In the genomic region with DNA sequence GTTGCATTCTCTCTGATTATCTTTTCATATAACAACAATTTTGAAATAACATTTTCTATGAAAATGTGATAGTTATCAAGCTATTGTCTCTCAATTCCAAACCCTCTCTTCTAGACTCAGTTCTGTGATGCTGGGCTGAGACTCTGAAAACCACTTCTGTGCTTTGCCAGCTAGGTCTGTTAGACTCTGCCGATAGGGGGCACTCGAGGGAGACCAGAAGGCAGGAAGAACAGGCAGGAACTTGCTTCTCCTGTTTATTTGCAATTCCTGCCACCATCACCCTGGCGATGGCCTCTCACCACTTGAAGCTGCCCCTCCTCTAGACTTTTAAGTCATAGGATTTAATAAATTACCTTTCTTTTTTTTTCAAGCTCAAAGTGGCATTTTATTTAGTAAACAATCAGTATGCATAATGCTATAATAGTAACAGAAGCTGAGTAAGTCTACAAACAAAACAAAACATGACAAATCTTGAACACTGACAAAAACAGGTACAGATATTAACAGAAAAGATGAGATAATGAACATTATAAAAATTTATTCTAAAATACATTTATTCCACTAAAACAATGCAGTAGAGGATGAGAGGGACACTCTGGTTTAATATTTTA, we compare ENCODE assay signal across 8 cellular contexts. TPM values are rescaled to one million over a fixed set of nuclear protein-coding genes. Genes with fewer than 3 reads are reported as not detected.
DNase-seq lines count a peak whose midpoint lies in the region; ATAC-seq and TF ChIP-seq lines count a peak whose summit lies in the region.

No MANE protein-coding gene starts in this region.

- H3F3A ChIP-seq in neural progenitor cell (ENCODE audit: low read depth), result no peaks in the 10 kb centered on the region

- H3K4me3 ChIP-seq in neural progenitor cell (no peak overlapping the region), testis (no peak overlapping the region)

- peaks cover 36% of the 10 kb centered on the region for H3K4me1 Mint-ChIP-seq in neural progenitor cell

- H3K4me2 ChIP-seq in neural progenitor cell, result no peak overlapping the region

- DNase-seq in CD1c-positive myeloid dendritic cell (ENCODE audit: extremely low spot score), result peak; percentile 60
- DNase-seq in NOMO-1 treated with dmso at 0.1 percent for 144 hours (lab: John Stamatoyannopoulos, UW; ENCODE audit: unreplicated experiment), result peak; percentile 5
- peak; percentile 21 for DNase-seq in activated CD8-positive, alpha-beta memory T cell treated with anti-CD3 and anti-CD28 coated beads, Interleukin-2, amount 50 U/mL, for 24 hours (ENCODE audit: extremely low read depth)
- peak; percentile 88 for DNase-seq in neural progenitor cell (ENCODE audit: low spot score)
- DNase-seq in testis, result peak; percentile 90

- peaks cover 3% of the 10 kb centered on the region for H3K27me3 Mint-ChIP-seq in neural progenitor cell (ENCODE audit: insufficient read depth, low read depth)

- H3K27me3 ChIP-seq in neural progenitor cell (no peaks in the 10 kb centered on the region), testis (no peaks in the 10 kb centered on the region)

- H3K36me3 Mint-ChIP-seq in neural progenitor cell, result no peaks in the 10 kb centered on the region

- intact Hi-C loops in testis (cut with DNase I; ENCODE audit: low total_unique reads), result no loop called here

- TF ChIP-seq POLR2A in testis (IDR thresholded peaks at IDR 0.05), result no peak

- TF ChIP-seq CTCF in neural progenitor cell (IDR thresholded peaks at IDR 0.05) (peak; percentile 91), testis (IDR thresholded peaks at IDR 0.05) (peak; percentile 35 to 66 (median 49))

- H3K27ac Mint-ChIP-seq in neural progenitor cell, result no peak overlapping the region

- 37% methylated on average over 3 of the region's 3 CpGs for WGBS in testis, 2 donors

- no peaks in the 10 kb centered on the region for H4K20me1 ChIP-seq in neural progenitor cell (ENCODE audit: low read depth)

- no peaks in the 10 kb centered on the region for H3K9me3 Mint-ChIP-seq in neural progenitor cell

- ATAC-seq in GM19025 (IDR thresholded peaks at IDR 0.05; ENCODE audit: low read depth, unreplicated experiment) (peak; percentile 64), HG03521 (IDR thresholded peaks at IDR 0.05; ENCODE audit: unreplicated experiment) (peak; percentile 67), esophagus mucosa (peak; percentile 77)

- H3K79me2 ChIP-seq in neural progenitor cell (ENCODE audit: low read depth), result no peaks in the 10 kb centered on the region

- no peak overlapping the region for H2AFZ ChIP-seq in neural progenitor cell (replicated peaks)

- H3K9ac ChIP-seq in neural progenitor cell, result no peak overlapping the region

- H3K27ac ChIP-seq in neural progenitor cell (no peak overlapping the region), testis (no peak overlapping the region)

- H3K9me3 ChIP-seq in neural progenitor cell (ENCODE audit: low read depth), result no peaks in the 10 kb centered on the region
- H3K9me3 ChIP-seq in testis, result no peaks in the 10 kb centered on the region

- H3K4me1 ChIP-seq in neural progenitor cell (peaks cover 5% of the 10 kb centered on the region), testis (peaks cover 20% of the 10 kb centered on the region)

- H3K36me3 ChIP-seq in neural progenitor cell, result no peaks in the 10 kb centered on the region
- no peaks in the 10 kb centered on the region for H3K36me3 ChIP-seq in testis (ENCODE audit: low read depth, missing control alignments)

- no peak overlapping the region for H3K4me3 Mint-ChIP-seq in neural progenitor cell

RNA-seq across cellular contexts. Expression of gene RASL11B, which starts 49.7 kb away (rescaled TPM):
- total RNA-seq in esophagus mucosa (1.0 TPM), neural progenitor cell (ENCODE audit: low replicate concordance) (6.8 and 10.1 TPM in 2 replicates), testis (10 to 100 TPM; 16.7 to 25.5 TPM)
- polyA plus RNA-seq in testis (ENCODE audit: insufficient read depth, low read depth, low replicate concordance), result 15.3 TPM

Comparison
In these comparisons a context has a peak if more than half of its experiments do, and no peak if none do; other contexts are left out.
1. DNase-seq: peak in every context shown above with its lines; median percentile 90 in testis; 88 in neural progenitor cell; 60 in CD1c-positive myeloid dendritic cell; 21 in activated CD8-positive, alpha-beta memory T cell treated with anti-CD3 and anti-CD28 coated beads, Interleukin-2, amount 50 U/mL, for 24 hours; 5 in NOMO-1 treated with dmso at 0.1 percent for 144 hours.